ENCODE assay signal across 2 cellular contexts in genomic region chr12:42538203-42538602, GRCh38.
A peak's percentile ranks its signal among the peaks of the same experiment; 100 is the strongest.
TF ChIP-seq lines count a peak whose summit lies in the region.

No MANE protein-coding gene starts in this region.

TF ChIP-seq in HepG2, 621 proteins besides CTCF, POLR2A, EP300 and RAD21:
- TF ChIP-seq ZMYM3 (CRISPR knock-in tag; IDR thresholded peaks at IDR 0.05): no peak
- no peak for TF ChIP-seq PRPF4 (IDR thresholded peaks at IDR 0.05; ENCODE audit: low read depth, low read length, poor library complexity, severe bottlenecking)
- TF ChIP-seq MAFF (IDR thresholded peaks at IDR 0.05; ENCODE audit: low read depth, low read length): peak; percentile 88
- peak; percentile 87 to 94 for TF ChIP-seq MAFK (conservative IDR thresholded peaks at IDR 0.05 in 1 of 2, IDR thresholded peaks at IDR 0.05 in 1 of 2; ENCODE audit: low read length in 2 of 2)

TF ChIP-seq in K562, 482 proteins besides CTCF, POLR2A, EP300 and RAD21:
- no peak for TF ChIP-seq NCOA6 (IDR thresholded peaks at IDR 0.05)
- TF ChIP-seq COPS2 (conservative IDR thresholded peaks at IDR 0.05): no peak
- TF ChIP-seq MAFG (tag; conservative IDR thresholded peaks at IDR 0.05): peak; percentile 83
- no peak for TF ChIP-seq ZNF639 (CRISPR knock-in tag; conservative IDR thresholded peaks at IDR 0.05 in 1 of 2, IDR thresholded peaks at IDR 0.05 in 1 of 2)
- peak; percentile 83 for TF ChIP-seq C11orf30 (IDR thresholded peaks at IDR 0.05; ENCODE audit: low read depth)
- peak; percentile 93 for TF ChIP-seq ZNF316 (IDR thresholded peaks at IDR 0.05)
- peak; percentile 80 for TF ChIP-seq MAFF (IDR thresholded peaks at IDR 0.05; ENCODE audit: low read length)
- 0 out of 2 replicates have a peak, but pooled peaks have one; percentile 30 for TF ChIP-seq NFE2 (IDR thresholded peaks at IDR 0.05; ENCODE audit: low read depth)
- no peak for TF ChIP-seq NFE2L1 (tag; IDR thresholded peaks at IDR 0.05; ENCODE audit: borderline replicate concordance, low read depth)
- peak; percentile 82 for TF ChIP-seq MAFK (IDR thresholded peaks at IDR 0.05; ENCODE audit: low read length)
- no peak for TF ChIP-seq ZNF143 (CRISPR knock-in tag; IDR thresholded peaks at IDR 0.05)
- TF ChIP-seq TARDBP (IDR thresholded peaks at IDR 0.05): no peak
- TF ChIP-seq ATF7 (IDR thresholded peaks at IDR 0.05): no peak
